Comparison of ENCODE assay signal across 8 cellular contexts in genomic region chr11:60130496-60130895, GRCh38. TPM values are rescaled to one million over a fixed set of nuclear protein-coding genes. Genes with fewer than 3 reads are reported as not detected.
DNase-seq lines count a peak whose midpoint lies in the region; ATAC-seq and TF ChIP-seq lines count a peak whose summit lies in the region.

No MANE protein-coding gene starts in this region.

- in situ Hi-C loops in G401 (cut with HindIII; ENCODE audit: low sequenced_read_pairs): no loop called here

- no peaks in the 10 kb centered on the region for H3K9me3 Mint-ChIP-seq in CD8-positive, alpha-beta T cell

- H3K9me3 ChIP-seq in SJCRH30 (replicated peaks): no peaks in the 10 kb centered on the region
- H3K9me3 ChIP-seq in heart left ventricle: no peaks in the 10 kb centered on the region
- H3K9me3 ChIP-seq in CD8-positive, alpha-beta T cell (ENCODE audit: low read length): no peaks in the 10 kb centered on the region

- H3K4me1 ChIP-seq in SJCRH30 (peaks cover 41% of the 10 kb centered on the region), heart left ventricle (no peaks in the 10 kb centered on the region)
- no peaks in the 10 kb centered on the region for H3K4me1 ChIP-seq in CD8-positive, alpha-beta T cell (ENCODE audit: insufficient read depth, low read length)

- POLR2A ChIA-PET in CD8-positive, alpha-beta T cell (lab: Charles Lee): no interaction called here

- ATAC-seq in heart left ventricle (peak in 2 of 4 donors; percentile 45 to 58), GM19467 (IDR thresholded peaks at IDR 0.05; ENCODE audit: unreplicated experiment) (no peak)
- ATAC-seq in CD8-positive, alpha-beta T cell: no peak

- H3K27ac ChIP-seq in SJCRH30 (peak overlapping the region; percentile 99), heart left ventricle (no peak overlapping the region)
- H3K27ac ChIP-seq in CD8-positive, alpha-beta T cell (ENCODE audit: low read depth, low read length): no peak overlapping the region

- H3K27ac Mint-ChIP-seq in CD8-positive, alpha-beta T cell: no peak overlapping the region

- TF ChIP-seq CTCF in heart left ventricle (IDR thresholded peaks at IDR 0.05): peak in 10 of 12 donors; percentile 6 to 45 (median 32)
- no peak for TF ChIP-seq CTCF in CD8-positive, alpha-beta T cell (IDR thresholded peaks at IDR 0.05)

- peak; percentile 48 for DNase-seq in G401 (ENCODE audit: low spot score)
- peak; percentile 18 for DNase-seq in HS-5 (ENCODE audit: low read depth)
- DNase-seq in SJCRH30: peak; percentile 77 to 91
- no peak for DNase-seq in heart left ventricle
- DNase-seq in stromal cell of bone marrow (ENCODE audit: low read depth): peak; percentile 3
- no peak for DNase-seq in CD8-positive, alpha-beta T cell
- DNase-seq in GOT3 (lab: John Stamatoyannopoulos, UW): no peak

- H3K4me3 ChIP-seq in SJCRH30 (no peak overlapping the region), heart left ventricle (no peak overlapping the region)
- no peak overlapping the region for H3K4me3 ChIP-seq in CD8-positive, alpha-beta T cell (ENCODE audit: low read depth, low read length)

- intact Hi-C loops in heart left ventricle (cut with DNase I): loop anchor here in 8 of 10 donors (2.0 to 10.0 kb wide), 3 partner anchors 303 to 308 kb away; no protein-coding TSS in a partner anchor
- intact Hi-C loops in CD8-positive, alpha-beta T cell (cut with DNase I, micrococcal nuclease): no loop called here

- H3K27me3 ChIP-seq in SJCRH30: no peaks in the 10 kb centered on the region
- H3K27me3 ChIP-seq in heart left ventricle: no peaks in the 10 kb centered on the region
- no peaks in the 10 kb centered on the region for H3K27me3 ChIP-seq in CD8-positive, alpha-beta T cell (ENCODE audit: insufficient read depth, low read length)

- peaks cover 3% of the 10 kb centered on the region for H3K27me3 Mint-ChIP-seq in CD8-positive, alpha-beta T cell (ENCODE audit: low read depth)

- H3K4me3 Mint-ChIP-seq in CD8-positive, alpha-beta T cell: no peak overlapping the region

- no peaks in the 10 kb centered on the region for H3K36me3 Mint-ChIP-seq in CD8-positive, alpha-beta T cell

- TF ChIP-seq POLR2A in heart left ventricle (IDR thresholded peaks at IDR 0.05): no peak

- H3K36me3 ChIP-seq in SJCRH30 (no peaks in the 10 kb centered on the region), heart left ventricle (no peaks in the 10 kb centered on the region)
- H3K36me3 ChIP-seq in CD8-positive, alpha-beta T cell (ENCODE audit: insufficient read depth, low read length): no peaks in the 10 kb centered on the region

- CTCF ChIA-PET in CD8-positive, alpha-beta T cell (lab: Charles Lee): interaction anchor here (1.1 kb wide), 1 partner anchor 378 kb away, joined by 3 read pairs; no protein-coding TSS in a partner anchor

- no peaks in the 10 kb centered on the region for H3K4me1 Mint-ChIP-seq in CD8-positive, alpha-beta T cell (ENCODE audit: low read depth)

RNA-seq across cellular contexts. Expression of gene MS4A2, which starts 42.0 kb away (rescaled TPM):
- not detected in 2 replicates for total RNA-seq in G401 (2014; rRNA removed; shearing (Covaris generic))
- not detected in 2 replicates for total RNA-seq in SJCRH30 (2014; rRNA removed; shearing (Covaris generic))
- under 1 TPM in 8 of 9 donors, not detected in 1; 0.05 to 0.57 (median 0.19) TPM for total RNA-seq in heart left ventricle
- polyA plus RNA-seq in heart left ventricle: under 1 TPM; 0.01 to 0.04 TPM
- total RNA-seq in CD8-positive, alpha-beta T cell: not detected

RNA-seq across cellular contexts. Expression of gene MS4A6A, which starts 52.4 kb away (rescaled TPM):
- total RNA-seq in G401 (2014; rRNA removed; shearing (Covaris generic)): not detected in 2 replicates
- total RNA-seq in SJCRH30 (2014; rRNA removed; shearing (Covaris generic)): not detected in 2 replicates
- 100 to 1,000 TPM in 2 of 9 donors, 10 to 100 TPM in 7; 12.4 to 279 (median 30.7) TPM for total RNA-seq in heart left ventricle
- polyA plus RNA-seq in heart left ventricle: 10 to 100 TPM; 11.7 to 23.0 TPM
- not detected for total RNA-seq in CD8-positive, alpha-beta T cell

Comparison
In these comparisons a context has a peak if more than half of its experiments do, and no peak if none do; other contexts are left out.
1. DNase-seq: peak in G401 (single experiment), HS-5 (single experiment), SJCRH30 (2 of 2) and stromal cell of bone marrow (single experiment); none in heart left ventricle (0 of 5), CD8-positive, alpha-beta T cell (0 of 7) and GOT3 (single experiment).
2. RNA of gene MS4A6A, which starts 52.4 kb away (total RNA-seq): 12.4 to 279 TPM in heart left ventricle; not detected in CD8-positive, alpha-beta T cell, not detected in G401 and not detected in SJCRH30; every median in the first group is over 10 times any median in the second.
3. intact Hi-C loops: an anchor here in heart left ventricle (2.0 to 10.0 kb wide); none called in CD8-positive, alpha-beta T cell.